ENCODE assay signal across 8 cellular contexts in genomic region chr6:159726196-159726917, GRCh38. TPM values are rescaled to one million over a fixed set of nuclear protein-coding genes. Genes with fewer than 3 reads are reported as not detected.
DNase-seq lines count a peak whose midpoint lies in the region; ATAC-seq and TF ChIP-seq lines count a peak whose summit lies in the region.

No MANE protein-coding gene starts in this region.

- H3K9ac ChIP-seq in PC-3 (ENCODE audit: low read length) (peak overlapping the region; percentile 97), neuronal stem cell (ENCODE audit: low read depth, low read length, poor library complexity) (peak overlapping the region; percentile 79)

- peaks cover 3% of the 10 kb centered on the region for H3K79me1 ChIP-seq in neuronal stem cell (ENCODE audit: low read depth, low read length)

- no peak overlapping the region for H2AK5ac ChIP-seq in neuronal stem cell (ENCODE audit: low read depth, low read length)

- H3K4me2 ChIP-seq in PC-3 (ENCODE audit: low read length) (peak overlapping the region; percentile 85), neuronal stem cell (ENCODE audit: insufficient read depth, low read length, poor library complexity, severe bottlenecking) (peak overlapping the region; percentile 65)

- peaks cover 90% of the 10 kb centered on the region for H3K79me2 ChIP-seq in PC-3 (ENCODE audit: low read length)

- no peaks in the 10 kb centered on the region for H3K9me2 ChIP-seq in PC-3 (replicated peaks; ENCODE audit: low read length)

- H4K8ac ChIP-seq in neuronal stem cell (ENCODE audit: low read depth, low read length) = no peak overlapping the region

- peaks cover 35% of the 10 kb centered on the region for H4K20me1 ChIP-seq in PC-3 (ENCODE audit: low read length)

- H3K18ac ChIP-seq in neuronal stem cell (ENCODE audit: low read length) = peak overlapping the region; percentile 92

- no peak overlapping the region for H2BK12ac ChIP-seq in neuronal stem cell (ENCODE audit: low read length)

- peak overlapping the region; percentile 87 for H3K4me3 ChIP-seq in PC-3 (ENCODE audit: low read length)
- peak overlapping the region; percentile 83 for H3K4me3 ChIP-seq in epithelial cell of proximal tubule (ENCODE audit: low read depth, low read length)
- peak overlapping the region; percentile 88 to 95 for H3K4me3 ChIP-seq in neuronal stem cell (ENCODE audit: low read length in 2 of 2)

- POLR2A ChIA-PET in PC-3 (lab: Charles Lee; ENCODE audit: unreplicated experiment) = interaction anchor here (0.9 kb wide), 1 partner anchor 63 kb away, joined by 9 read pairs; the partner anchor contains the start of gene TCP1

- no CpG with 5 or more reads among the region's 32 CpGs for WGBS in neuronal stem cell (ENCODE audit: extremely low coverage in 2 of 2, insufficient read length in 2 of 2, insufficient replicate concordance in 1 of 2), 2 donors

- H3K4me1 ChIP-seq in PC-3 (ENCODE audit: insufficient read depth, low read length) (peaks cover 16% of the 10 kb centered on the region), neuronal stem cell (ENCODE audit: control insufficient read depth in 2 of 2, insufficient read depth in 1 of 2, low read depth in 1 of 2, low read length in 2 of 2) (peaks cover 5 to 6% of the 10 kb centered on the region in 2 donors)

- DNase-seq in NCI-H1105 (lab: John Stamatoyannopoulos, UW) (peak; percentile 84), NCI-H1105 treated with DMSO at 0.1 percent for 48 hours (lab: John Stamatoyannopoulos, UW) (no peak), PC-3 (peak; percentile 4), epithelial cell of proximal tubule (ENCODE audit: low read depth) (no peak), neuronal stem cell (ENCODE audit: low spot score) (no peak), occipital lobe (lab: John Stamatoyannopoulos, UW) (no peak), SK-N-DZ (ENCODE audit: low spot score) (no peak)

- no peak overlapping the region for H4K91ac ChIP-seq in neuronal stem cell (ENCODE audit: low read depth, low read length, poor library complexity)

- H3K4ac ChIP-seq in neuronal stem cell (ENCODE audit: low read length) = no peak overlapping the region

- no peak overlapping the region for H2BK120ac ChIP-seq in neuronal stem cell (ENCODE audit: low read depth, low read length)

- H3K9me3 ChIP-seq in PC-3 (ENCODE audit: low read length) (no peaks in the 10 kb centered on the region), neuronal stem cell (replicated peaks in 1 of 2; ENCODE audit: control insufficient read depth in 2 of 2, insufficient read depth in 1 of 2, low read depth in 1 of 2, low read length in 2 of 2) (peaks cover 0 to 11% of the 10 kb centered on the region in 2 donors)

- no peak for TF ChIP-seq CTCF in PC-3 (conservative IDR thresholded peaks at IDR 0.05; ENCODE audit: low read depth, low read length)
- TF ChIP-seq CTCF in epithelial cell of proximal tubule (conservative IDR thresholded peaks at IDR 0.05; ENCODE audit: low read depth, low read length) = no peak

- ATAC-seq in HG02759 (IDR thresholded peaks at IDR 0.05; ENCODE audit: unreplicated experiment) = peak; percentile 22
- ATAC-seq in PC-3 = peak; percentile 22

- peak overlapping the region; percentile 99 for H2BK5ac ChIP-seq in neuronal stem cell (ENCODE audit: low read length)

- H3K23ac ChIP-seq in neuronal stem cell (ENCODE audit: low read depth, low read length, poor library complexity) = peak overlapping the region; percentile 100

- TSS peak; percentile 75 for BruUV-seq in PC-3 (replicated peaks; lab: Mats Ljungman, UMichigan)

- no peaks in the 10 kb centered on the region for H3F3A ChIP-seq in PC-3 (ENCODE audit: low read length, unreplicated experiment)

- CTCF ChIA-PET in PC-3 (lab: Charles Lee) = no interaction called here

- H3K14ac ChIP-seq in neuronal stem cell (ENCODE audit: low read length) = no peak overlapping the region

- H2BK15ac ChIP-seq in neuronal stem cell (ENCODE audit: low read length) = no peak overlapping the region

- H3K27me3 ChIP-seq in PC-3 (ENCODE audit: low read length) (no peaks in the 10 kb centered on the region), neuronal stem cell (ENCODE audit: control insufficient read depth in 3 of 3, insufficient read depth in 3 of 3, low read depth in 1 of 3, low read length in 3 of 3) (no peaks in the 10 kb centered on the region)

- intact Hi-C loops in PC-3 (cut with micrococcal nuclease) = loop anchor here (1.0 to 2.0 kb wide), 3 partner anchors 32 to 62 kb away; partner anchors contain the start of gene TCP1

- peaks cover 15% of the 10 kb centered on the region; the same call in 1 of the 2 replicates for H3K36me3 ChIP-seq in PC-3 (ENCODE audit: low read depth, low read length)
- H3K36me3 ChIP-seq in neuronal stem cell (replicated peaks in 1 of 2; ENCODE audit: control insufficient read depth in 2 of 2, insufficient read depth in 2 of 2, low read length in 2 of 2) = peaks cover 2 to 57% of the 10 kb centered on the region in 2 donors

- H2AFZ ChIP-seq in PC-3 (ENCODE audit: low read length) (peak overlapping the region; percentile 88), neuronal stem cell (ENCODE audit: low read length) (peak overlapping the region; percentile 97)

- H3K27ac ChIP-seq in PC-3 (ENCODE audit: low read length) = peak overlapping the region; percentile 96
- peak overlapping the region; percentile 100 for H3K27ac ChIP-seq in neuronal stem cell (replicated peaks; ENCODE audit: low read length)

RNA-seq across cellular contexts. Expression of gene WTAP, which starts 0.9 kb away (rescaled TPM):
- 50.8 and 54.5 TPM in 2 replicates for total RNA-seq in PC-3 (2014; rRNA removed)
- 82.3 and 82.5 TPM in 2 replicates for total RNA-seq in epithelial cell of proximal tubule
- polyA plus RNA-seq in neuronal stem cell (2013, experiment 1 of 2) = 108 TPM
- polyA plus RNA-seq in neuronal stem cell (2013, experiment 2 of 2) = 108 TPM
- 147 TPM for total RNA-seq in occipital lobe
- 69.2 and 80.0 TPM in 2 replicates for polyA plus RNA-seq in SK-N-DZ (2014; cell fraction: cytosol; rRNA removed)
- polyA plus RNA-seq in SK-N-DZ (2014; cell fraction: nucleus; rRNA removed) = 55.7 and 72.7 TPM in 2 replicates

RNA-seq across cellular contexts. Expression of gene SOD2, which starts 33.3 kb away (rescaled TPM):
- 69.5 and 78.2 TPM in 2 replicates for total RNA-seq in PC-3 (2014; rRNA removed)
- 91.4 and 93.9 TPM in 2 replicates for total RNA-seq in epithelial cell of proximal tubule
- 45.5 TPM for polyA plus RNA-seq in neuronal stem cell (2013, experiment 1 of 2)
- polyA plus RNA-seq in neuronal stem cell (2013, experiment 2 of 2) = 42.6 TPM
- 75.2 TPM for total RNA-seq in occipital lobe
- polyA plus RNA-seq in SK-N-DZ (2014; cell fraction: cytosol; rRNA removed) = 40.9 and 47.1 TPM in 2 replicates
- polyA plus RNA-seq in SK-N-DZ (2014; cell fraction: nucleus; rRNA removed) = 10.8 and 11.8 TPM in 2 replicates

RNA-seq across cellular contexts. Expression of gene ACAT2, which starts 35.5 kb away (rescaled TPM):
- 29.0 and 36.0 TPM in 2 replicates for total RNA-seq in PC-3 (2014; rRNA removed)
- 38.3 and 110 TPM in 2 replicates for total RNA-seq in epithelial cell of proximal tubule
- 94.5 TPM for polyA plus RNA-seq in neuronal stem cell (2013, experiment 1 of 2)
- polyA plus RNA-seq in neuronal stem cell (2013, experiment 2 of 2) = 92.4 TPM
- total RNA-seq in occipital lobe = 69.9 TPM
- polyA plus RNA-seq in SK-N-DZ (2014; cell fraction: cytosol; rRNA removed) = 124 and 131 TPM in 2 replicates
- polyA plus RNA-seq in SK-N-DZ (2014; cell fraction: nucleus; rRNA removed) = 75.1 and 90.2 TPM in 2 replicates

Comparison
In these comparisons a context has a peak if more than half of its experiments do, and no peak if none do; other contexts are left out.
1. DNase-seq: peak in NCI-H1105 (single experiment) and PC-3 (single experiment); none in NCI-H1105 treated with DMSO at 0.1 percent for 48 hours (single experiment), epithelial cell of proximal tubule (single experiment), neuronal stem cell (single experiment), occipital lobe (single experiment) and SK-N-DZ (single experiment).
2. Peak in every context shown above with its lines, with median percentiles within 50 percentile points of each other: H3K4me3 ChIP-seq.